ENCODE assay signal across 16 cellular contexts in genomic region chr1:38783659-38784229, GRCh38.
DNase-seq lines count a peak whose midpoint lies in the region; ATAC-seq, FAIRE-seq and TF ChIP-seq lines count a peak whose summit lies in the region.
"Had no signal": no experiment of that assay in that cellular context is flagged by ENCODE, and none has a peak within 500 bp of the region (broad histone marks: within the 10 kb centered on the region; RNA-seq: fewer than 3 reads in every experiment).

No MANE protein-coding gene starts in this region.

- no peak overlapping the region for H4K5ac ChIP-seq in IMR-90 (ENCODE audit: low read depth, low read length)

- no peak overlapping the region for H3K14ac ChIP-seq in IMR-90 (replicated peaks; ENCODE audit: low read depth, low read length)

- no peak overlapping the region for H2BK120ac ChIP-seq in IMR-90 (ENCODE audit: low read depth, low read length)

- H3K9me1 ChIP-seq in IMR-90 (ENCODE audit: insufficient read depth, low read length) = no peaks in the 10 kb centered on the region; the same call in 1 of the 2 replicates
- no peaks in the 10 kb centered on the region for H3K9me1 ChIP-seq in K562 (ENCODE audit: control insufficient read depth, insufficient read depth, low read length)

- no peak for TF ChIP-seq CTCF in IMR-90 (conservative IDR thresholded peaks at IDR 0.05; ENCODE audit: low read depth, low read length)
- no peak for TF ChIP-seq CTCF in K562 (IDR thresholded peaks at IDR 0.05 in 2 of 3, conservative IDR thresholded peaks at IDR 0.05 in 1 of 3; ENCODE audit: insufficient read depth in 2 of 3, low read depth in 1 of 3, low read length in 3 of 3)

- H2BK5ac ChIP-seq in IMR-90 (ENCODE audit: low read depth, low read length, poor library complexity, severe bottlenecking) = no peak overlapping the region

- no peaks in the 10 kb centered on the region for H3K79me2 ChIP-seq in K562 (ENCODE audit: control insufficient read depth, insufficient read depth, low read length)
- H3K79me2 ChIP-seq: parathyroid adenoma had no signal

- H3K79me1 ChIP-seq in IMR-90 (ENCODE audit: low read depth in 1 of 2, low read length in 2 of 2) = no peaks in the 10 kb centered on the region

- no peaks in the 10 kb centered on the region for H3K4me1 ChIP-seq in IMR-90 (ENCODE audit: control insufficient read depth, insufficient read depth, low read length)
- peaks cover 29 to 51% of the 10 kb centered on the region in 2 experiments for H3K4me1 ChIP-seq in K562 (replicated peaks in 1 of 2; ENCODE audit: control insufficient read depth in 2 of 2, insufficient read depth in 2 of 2, low read length in 2 of 2)
- H3K4me1 ChIP-seq in small intestine (ENCODE audit: control insufficient read depth in 2 of 2, insufficient read depth in 1 of 2, low read depth in 1 of 2, low read length in 1 of 2) = no peaks in the 10 kb centered on the region
- H3K4me1 ChIP-seq: ascending aorta, parathyroid adenoma had no signal

- H2AK9ac ChIP-seq in IMR-90 (replicated peaks; ENCODE audit: low read depth, low read length, poor library complexity) = no peak overlapping the region

- H3K9ac ChIP-seq in IMR-90 (ENCODE audit: low read depth, low read length) (no peak overlapping the region), K562 (ENCODE audit: insufficient read depth in 1 of 2, low read depth in 2 of 2, low read length in 2 of 2) (peak overlapping the region; percentile 4 to 46; a peak in 1 of 4 replicates)
- H3K9ac ChIP-seq: parathyroid adenoma had no signal

- TF ChIP-seq EP300 in K562 (IDR thresholded peaks at IDR 0.05; ENCODE audit: low read length) = 0 out of 2 replicates have a peak, but pooled peaks have one; percentile 24

- dilution Hi-C loops in IMR-90 (cut with HindIII; ENCODE audit: low sequenced_read_pairs, unreplicated experiment) = no loop called here

- no peaks in the 10 kb centered on the region for H4K20me1 ChIP-seq in IMR-90 (ENCODE audit: insufficient read depth, low read length)
- no peaks in the 10 kb centered on the region for H4K20me1 ChIP-seq in K562 (replicated peaks; ENCODE audit: control insufficient read depth, insufficient read depth, low read length)

- 6% methylated on average over 3 of the region's 33 CpGs; no CpG with 5 or more reads in 1 of the 2 experiments for WGBS in IMR-90 (ENCODE audit: extremely low coverage in 2 of 2, insufficient read length in 1 of 2), 2 experiments
- 29% methylated on average over 33 of the region's 33 CpGs for WGBS in K562 (ENCODE audit: insufficient coverage, low coverage, missing lambda C conversion rate)
- 10 to 21% (median 13%) methylated on average over 33 of the region's 33 CpGs for WGBS in small intestine, 3 donors

- in situ Hi-C loops in IMR-90 (cut with MboI; ENCODE audit: low sequenced_read_pairs) = no loop called here
- in situ Hi-C loops in K562 (cut with MboI) = no loop called here

- BruUV-seq in IMR-90 (replicated peaks; lab: Mats Ljungman, UMichigan) (no TSS peak), K562 (replicated peaks; lab: Mats Ljungman, UMichigan) (no TSS peak)

- no peak overlapping the region for H3K4ac ChIP-seq in IMR-90 (ENCODE audit: low read depth, low read length)

- CTCF ChIA-PET in IMR-90 (lab: Yijun Ruan, JAX) (no interaction called here), K562 (lab: Yijun Ruan, JAX; ENCODE audit: low intra/inter-chr PET ratio) (no interaction called here)

- TF ChIP-seq RAD21 in IMR-90 (IDR thresholded peaks at IDR 0.05; ENCODE audit: low read length) (no peak), K562 (CRISPR knock-in tag; conservative IDR thresholded peaks at IDR 0.05 in 1 of 2, IDR thresholded peaks at IDR 0.05 in 1 of 2) (no peak)

- H4K91ac ChIP-seq in IMR-90 (ENCODE audit: insufficient read depth, low read depth, low read length) = no peak overlapping the region

- H3K4me3 ChIP-seq in IMR-90 (ENCODE audit: insufficient read depth, low read depth, low read length) = no peak overlapping the region
- no peak overlapping the region for H3K4me3 ChIP-seq in K562
- H3K4me3 ChIP-seq in small intestine (ENCODE audit: low read depth in 1 of 2, low read length in 2 of 2) = no peak overlapping the region
- H3K4me3 ChIP-seq: ascending aorta had no signal

- intact Hi-C loops in IMR-90 (cut with micrococcal nuclease) (no loop called here), K562 (cut with micrococcal nuclease) (no loop called here)

- no peak overlapping the region for H3K27ac ChIP-seq in IMR-90 (ENCODE audit: insufficient read depth, low read length)
- no peak overlapping the region for H3K27ac ChIP-seq in K562 (ENCODE audit: extremely low read depth, low read depth, low read length)
- no peak overlapping the region for H3K27ac ChIP-seq in small intestine (ENCODE audit: low read depth in 1 of 2, low read length in 1 of 2)
- H3K27ac ChIP-seq: ascending aorta, parathyroid adenoma had no signal

- no peak overlapping the region for H2BK20ac ChIP-seq in IMR-90 (ENCODE audit: low read depth, low read length)

- no peaks in the 10 kb centered on the region for H3K9me3 ChIP-seq in IMR-90 (ENCODE audit: control insufficient read depth, insufficient read depth, low read length)
- H3K9me3 ChIP-seq in K562 (replicated peaks; ENCODE audit: control insufficient read depth, insufficient read depth, low read depth, low read length) = no peaks in the 10 kb centered on the region
- H3K9me3 ChIP-seq in small intestine (ENCODE audit: control insufficient read depth, low read depth) = no peaks in the 10 kb centered on the region
- H3K9me3 ChIP-seq: ascending aorta had no signal

- H3K56ac ChIP-seq in IMR-90 (ENCODE audit: extremely low read depth, insufficient read depth, low read length) = no peak overlapping the region

- DNase-seq in NCI-H524 (lab: John Stamatoyannopoulos, UW) = peak; percentile 20 to 48
- DNase-seq in NCI-H524 treated with DMSO at 0.1 percent for 48 hours (lab: John Stamatoyannopoulos, UW) = no peak
- DNase-seq in IMR-90 = no peak
- peak; percentile 58 to 62 (median 60) for DNase-seq in K562 (ENCODE audit: extremely low read depth in 1 of 4, low spot score in 3 of 4)
- peak; percentile 4 for DNase-seq in small intestine
- no peak for DNase-seq in midbrain (lab: John Stamatoyannopoulos, UW)
- no peak for DNase-seq in COLO668 (lab: John Stamatoyannopoulos, UW; ENCODE audit: unreplicated experiment)
- DNase-seq in HTR-8/SVneo (ENCODE audit: insufficient read length, low spot score) = no peak
- DNase-seq: activated T-cell treated with anti-CD3 and anti-CD28 coated beads, Interleukin-2, amount 50 U/mL, for 24 hours; effector memory CD8-positive, alpha-beta T cell; KBM-7; SIG-M5 had no signal

- TF ChIP-seq POLR2A in IMR-90 (IDR thresholded peaks at IDR 0.05; ENCODE audit: low read depth, low read length) (no peak), K562 (conservative IDR thresholded peaks at IDR 0.05) (no peak)

- POLR2A ChIA-PET in IMR-90 (lab: Charles Lee; ENCODE audit: unreplicated experiment) (no interaction called here), K562 (lab: Yijun Ruan, JAX) (interaction anchor here (1.0 to 1.7 kb wide), 3 partner anchors 9 to 12 kb away, joined by 3 to 5 read pairs (median 4); no protein-coding TSS in a partner anchor)

- no peak overlapping the region for H3K23ac ChIP-seq in IMR-90 (ENCODE audit: low read depth, low read length)

- no peak overlapping the region for H2AK5ac ChIP-seq in IMR-90 (ENCODE audit: low read depth, low read length)

- no peak overlapping the region for H3K4me2 ChIP-seq in IMR-90 (ENCODE audit: low read depth, low read length)
- H3K4me2 ChIP-seq in K562 (ENCODE audit: insufficient read depth, low read length) = peak overlapping the region; percentile 73

- FAIRE-seq in K562 (lab: Jason Lieb, UNC) = no peak
- FAIRE-seq in small intestine (lab: Jason Lieb, UNC) = no peak
- no peak for FAIRE-seq in HTR-8/SVneo (lab: Jason Lieb, UNC)
- FAIRE-seq: A204.1 had no signal

- H2BK15ac ChIP-seq in IMR-90 (ENCODE audit: low read depth, low read length) = no peak overlapping the region

- no peak overlapping the region for H3K18ac ChIP-seq in IMR-90 (ENCODE audit: low read depth, low read length)

- H3K27me3 ChIP-seq in IMR-90 (ENCODE audit: control insufficient read depth, insufficient read depth, low read length) (peaks cover 30% of the 10 kb centered on the region), K562 (ENCODE audit: control insufficient read depth in 2 of 2, insufficient read depth in 2 of 2, low read length in 2 of 2) (no peaks in the 10 kb centered on the region), small intestine (ENCODE audit: control insufficient read depth in 2 of 2, insufficient read depth in 2 of 2, low read length in 2 of 2) (peaks cover 0 to 11% of the 10 kb centered on the region in 2 donors)
- H3K27me3 ChIP-seq: ascending aorta had no signal

- peak overlapping the region; percentile 13 for H2AFZ ChIP-seq in IMR-90 (replicated peaks; ENCODE audit: low read length, poor library complexity)
- peak overlapping the region; percentile 80 for H2AFZ ChIP-seq in K562 (ENCODE audit: low read depth, low read length)
- H2AFZ ChIP-seq: parathyroid adenoma had no signal

- ATAC-seq in IMR-90 (ENCODE audit: low read depth) (no peak), K562 (peak; percentile 48)
- ATAC-seq: effector memory CD8-positive, alpha-beta T cell; WTC11 had no signal

- no peak overlapping the region for H4K8ac ChIP-seq in IMR-90 (ENCODE audit: low read depth in 2 of 2, low read length in 2 of 2)

- H3K36me3 ChIP-seq in IMR-90 (ENCODE audit: control insufficient read depth, insufficient read depth, low read length) (no peaks in the 10 kb centered on the region), K562 (ENCODE audit: control insufficient read depth, insufficient read depth, low read length) (no peaks in the 10 kb centered on the region), small intestine (ENCODE audit: control insufficient read depth in 2 of 2, insufficient read depth in 2 of 2, low read length in 2 of 2) (no peaks in the 10 kb centered on the region)
- H3K36me3 ChIP-seq: ascending aorta had no signal

TF ChIP-seq in IMR-90, 13 proteins besides CTCF, POLR2A, EP300 and RAD21:
- no peak for TF ChIP-seq BHLHE40 (IDR thresholded peaks at IDR 0.05; ENCODE audit: low read depth, low read length)
- no peak for TF ChIP-seq MAFK (IDR thresholded peaks at IDR 0.05; ENCODE audit: low read depth, low read length)
- TF ChIP-seq CEBPB (IDR thresholded peaks at IDR 0.05; ENCODE audit: low read depth, low read length) = no peak

TF ChIP-seq in K562, 482 proteins besides CTCF, POLR2A, EP300 and RAD21 (continues in another document):
- TF ChIP-seq FOSL1 (tag; conservative IDR thresholded peaks at IDR 0.05) = no peak; the same call in none of the 2 replicates
- no peak for TF ChIP-seq SUPT5H (IDR thresholded peaks at IDR 0.05)

Comparison
In these comparisons a context has a peak if more than half of its experiments do, and no peak if none do; other contexts are left out.
1. DNase-seq: peak in NCI-H524 (2 of 2), K562 (4 of 4) and small intestine (single experiment); none in NCI-H524 treated with DMSO at 0.1 percent for 48 hours (single experiment), IMR-90 (single experiment), midbrain (single experiment), COLO668 (single experiment) and HTR-8/SVneo (single experiment).